ENCODE assay signal across 1 cellular context in the genomic region with DNA sequence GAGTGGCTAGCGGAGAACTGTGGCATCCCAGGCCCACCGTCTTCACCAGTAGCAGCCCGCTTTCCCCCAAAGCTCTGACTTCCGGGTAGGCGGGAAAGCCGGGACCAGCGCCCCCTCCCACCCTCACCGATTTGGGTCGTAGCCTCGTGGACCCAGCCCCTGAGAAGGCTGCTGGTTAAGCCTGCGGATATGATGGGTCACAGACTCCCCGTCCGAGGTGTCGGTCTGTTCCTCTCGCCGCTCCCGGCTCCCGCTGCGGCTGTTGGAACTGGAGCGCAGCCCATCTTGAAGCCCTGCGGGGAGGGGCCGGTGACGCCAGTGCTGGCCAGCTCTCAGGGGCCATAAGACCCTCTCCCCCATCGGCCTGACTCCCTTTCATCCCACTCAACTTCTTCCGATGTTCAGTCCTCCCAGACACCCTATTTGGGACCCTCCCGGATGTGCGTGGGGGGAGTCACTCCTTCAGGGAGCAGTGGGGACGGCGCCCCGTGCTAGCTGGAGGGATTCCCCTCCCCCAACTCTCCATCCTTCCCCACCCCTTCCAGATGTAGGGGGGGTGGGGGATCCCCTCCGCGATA.
A peak's percentile ranks its signal among the peaks of the same experiment; 100 is the strongest.
TF ChIP-seq lines count a peak whose summit lies in the region.

No MANE protein-coding gene starts in this region.

TF ChIP-seq in HepG2, 621 proteins besides CTCF, POLR2A, EP300 and RAD21 (continued from another document and continues in another):
- TF ChIP-seq, protein P1, sequence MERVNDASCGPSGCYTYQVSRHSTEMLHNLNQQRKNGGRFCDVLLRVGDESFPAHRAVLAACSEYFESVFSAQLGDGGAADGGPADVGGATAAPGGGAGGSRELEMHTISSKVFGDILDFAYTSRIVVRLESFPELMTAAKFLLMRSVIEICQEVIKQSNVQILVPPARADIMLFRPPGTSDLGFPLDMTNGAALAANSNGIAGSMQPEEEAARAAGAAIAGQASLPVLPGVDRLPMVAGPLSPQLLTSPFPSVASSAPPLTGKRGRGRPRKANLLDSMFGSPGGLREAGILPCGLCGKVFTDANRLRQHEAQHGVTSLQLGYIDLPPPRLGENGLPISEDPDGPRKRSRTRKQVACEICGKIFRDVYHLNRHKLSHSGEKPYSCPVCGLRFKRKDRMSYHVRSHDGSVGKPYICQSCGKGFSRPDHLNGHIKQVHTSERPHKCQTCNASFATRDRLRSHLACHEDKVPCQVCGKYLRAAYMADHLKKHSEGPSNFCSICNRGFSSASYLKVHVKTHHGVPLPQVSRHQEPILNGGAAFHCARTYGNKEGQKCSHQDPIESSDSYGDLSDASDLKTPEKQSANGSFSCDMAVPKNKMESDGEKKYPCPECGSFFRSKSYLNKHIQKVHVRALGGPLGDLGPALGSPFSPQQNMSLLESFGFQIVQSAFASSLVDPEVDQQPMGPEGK (CRISPR knock-in tag; IDR thresholded peaks at IDR 0.05) = no peak
- TF ChIP-seq KLF6 (CRISPR knock-in tag; IDR thresholded peaks at IDR 0.05) (no peak), PRMT3 (CRISPR knock-in tag; IDR thresholded peaks at IDR 0.05; ENCODE audit: borderline replicate concordance, low read depth) (0 out of 2 replicates have a peak, but pooled peaks have one; percentile 29), AKNA (CRISPR knock-in tag; IDR thresholded peaks at IDR 0.05; ENCODE audit: borderline replicate concordance) (no peak), ZFYVE20 (CRISPR knock-in tag; IDR thresholded peaks at IDR 0.05; ENCODE audit: borderline replicate concordance, low read depth) (no peak), MYPOP (CRISPR knock-in tag; IDR thresholded peaks at IDR 0.05) (peak; percentile 39; the same call in 1 of the 2 replicates), HNRNPK (IDR thresholded peaks at IDR 0.05; ENCODE audit: low read depth, low read length, poor library complexity, severe bottlenecking) (peak; percentile 1), MED1 (CRISPR knock-in tag; IDR thresholded peaks at IDR 0.05) (no peak), ZNF362 (CRISPR knock-in tag; IDR thresholded peaks at IDR 0.05; ENCODE audit: borderline replicate concordance) (no peak), ZBTB8A (CRISPR knock-in tag; IDR thresholded peaks at IDR 0.05; ENCODE audit: borderline replicate concordance, low read depth) (0 out of 2 replicates have a peak, but pooled peaks have one; percentile 62), ZNF484 (CRISPR knock-in tag; IDR thresholded peaks at IDR 0.05; ENCODE audit: borderline replicate concordance, low read depth) (no peak), RERE (CRISPR knock-in tag; IDR thresholded peaks at IDR 0.05; ENCODE audit: low read depth) (no peak), RFXAP (CRISPR knock-in tag; IDR thresholded peaks at IDR 0.05; ENCODE audit: borderline replicate concordance) (no peak), ZNF496 (CRISPR knock-in tag; IDR thresholded peaks at IDR 0.05; ENCODE audit: insufficient replicate concordance) (no peak), SMC3 (IDR thresholded peaks at IDR 0.05; ENCODE audit: low read length) (no peak), ATF7 (IDR thresholded peaks at IDR 0.05) (no peak), ATF7 (CRISPR knock-in tag; IDR thresholded peaks at IDR 0.05) (no peak), ZNF816 (CRISPR knock-in tag; IDR thresholded peaks at IDR 0.05; ENCODE audit: borderline replicate concordance) (no peak), SAFB2 (CRISPR knock-in tag; IDR thresholded peaks at IDR 0.05; ENCODE audit: borderline replicate concordance, low read depth) (no peak), ZNF354B (CRISPR knock-in tag; IDR thresholded peaks at IDR 0.05) (no peak), ZNF576 (CRISPR knock-in tag; IDR thresholded peaks at IDR 0.05) (no peak), ADNP (CRISPR knock-in tag; IDR thresholded peaks at IDR 0.05) (no peak), ZNF446 (CRISPR knock-in tag; IDR thresholded peaks at IDR 0.05) (no peak), CEBPB (IDR thresholded peaks at IDR 0.05; ENCODE audit: borderline replicate concordance, low read depth, low read length) (no peak), NCOA2 (CRISPR knock-in tag; IDR thresholded peaks at IDR 0.05) (no peak; the same call in 1 of the 2 replicates), TCF7L2 (IDR thresholded peaks at IDR 0.05; ENCODE audit: low read depth, low read length) (no peak), NR3C1 (CRISPR knock-in tag; IDR thresholded peaks at IDR 0.05) (no peak), MYNN (CRISPR knock-in tag; IDR thresholded peaks at IDR 0.05; ENCODE audit: low read depth) (no peak), CBFB (CRISPR knock-in tag; IDR thresholded peaks at IDR 0.05) (0 out of 2 replicates have a peak, but pooled peaks have one; percentile 17), ZNF609 (CRISPR knock-in tag; IDR thresholded peaks at IDR 0.05; ENCODE audit: borderline replicate concordance) (peak; percentile 5; the same call in 1 of the 2 replicates), ZIK1 (CRISPR knock-in tag; IDR thresholded peaks at IDR 0.05; ENCODE audit: borderline replicate concordance, low read depth) (no peak), ZNF589 (CRISPR knock-in tag; conservative IDR thresholded peaks at IDR 0.05) (0 out of 2 replicates have a peak, but pooled peaks have one; percentile 7), POLR2G (IDR thresholded peaks at IDR 0.05; ENCODE audit: low read depth, low read length) (no peak)
- TF ChIP-seq, protein P2, sequence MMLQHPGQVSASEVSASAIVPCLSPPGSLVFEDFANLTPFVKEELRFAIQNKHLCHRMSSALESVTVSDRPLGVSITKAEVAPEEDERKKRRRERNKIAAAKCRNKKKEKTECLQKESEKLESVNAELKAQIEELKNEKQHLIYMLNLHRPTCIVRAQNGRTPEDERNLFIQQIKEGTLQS (CRISPR knock-in tag; IDR thresholded peaks at IDR 0.05) = no peak
- TF ChIP-seq, protein P3, sequence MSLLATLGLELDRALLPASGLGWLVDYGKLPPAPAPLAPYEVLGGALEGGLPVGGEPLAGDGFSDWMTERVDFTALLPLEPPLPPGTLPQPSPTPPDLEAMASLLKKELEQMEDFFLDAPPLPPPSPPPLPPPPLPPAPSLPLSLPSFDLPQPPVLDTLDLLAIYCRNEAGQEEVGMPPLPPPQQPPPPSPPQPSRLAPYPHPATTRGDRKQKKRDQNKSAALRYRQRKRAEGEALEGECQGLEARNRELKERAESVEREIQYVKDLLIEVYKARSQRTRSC (CRISPR knock-in tag; IDR thresholded peaks at IDR 0.05; ENCODE audit: low read depth) = no peak
